9 cellular contexts compared by ENCODE assay signal in the genomic region with DNA sequence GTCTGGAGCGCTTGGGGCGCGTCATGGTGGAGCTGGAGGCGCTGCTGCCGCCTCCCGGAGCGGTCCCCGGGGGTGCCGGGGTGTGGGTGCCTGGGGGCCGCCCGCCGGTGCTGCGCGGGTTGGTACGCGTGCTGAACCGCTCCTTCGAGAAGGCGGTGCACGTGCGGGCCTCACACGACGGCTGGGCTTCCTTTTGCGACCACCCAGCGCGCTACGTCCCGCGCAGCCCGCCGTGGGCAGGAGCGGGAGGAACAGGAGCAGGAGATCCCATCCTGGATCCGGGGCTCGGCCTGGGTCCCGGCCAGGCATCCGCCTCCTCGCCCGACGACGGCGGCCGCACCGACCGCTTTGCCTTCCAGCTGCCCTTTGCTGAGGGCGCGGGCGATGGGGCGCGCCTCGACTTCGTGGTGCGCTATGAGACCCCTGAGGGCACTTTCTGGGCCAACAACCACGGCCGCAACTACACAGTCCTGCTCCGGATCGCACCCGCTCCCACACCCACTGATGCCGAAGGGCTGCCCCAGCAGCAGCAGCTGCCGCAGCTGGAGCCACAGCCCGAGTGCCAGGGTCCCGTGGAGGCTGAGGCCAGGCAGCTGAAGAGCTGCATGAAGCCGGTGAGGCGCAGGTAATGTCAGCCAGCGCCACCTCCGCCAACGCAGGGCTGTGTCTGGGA. TPM values are rescaled to one million over a fixed set of nuclear protein-coding genes. Genes with fewer than 3 reads are reported as not detected.
DNase-seq lines count a peak whose midpoint lies in the region; ATAC-seq and TF ChIP-seq lines count a peak whose summit lies in the region.
"Had no signal": no experiment of that assay in that cellular context is flagged by ENCODE, and none has a peak within 500 bp of the region (broad histone marks: within the 10 kb centered on the region; RNA-seq: fewer than 3 reads in every experiment).

No MANE protein-coding gene starts in this region.

- no peaks in the 10 kb centered on the region for H3K9me2 ChIP-seq in PC-9 (ENCODE audit: insufficient read depth)

- peak overlapping the region; percentile 94 for H4K91ac ChIP-seq in trophoblast cell (ENCODE audit: low read depth, low read length)

- H2BK12ac ChIP-seq in trophoblast cell (ENCODE audit: low read length): no peak overlapping the region

- H3K4me1 ChIP-seq in CD8-positive, alpha-beta memory T cell (ENCODE audit: insufficient read depth, low read length): peaks cover 46% of the 10 kb centered on the region
- H3K4me1 ChIP-seq in PC-9 (replicated peaks; ENCODE audit: insufficient read depth) (peaks cover 6% of the 10 kb centered on the region; the same call in 1 of the 2 replicates), esophagus (ENCODE audit: control insufficient read depth in 2 of 2, insufficient read depth in 2 of 2, low read length in 1 of 2) (peaks cover 0 to 14% of the 10 kb centered on the region in 2 donors), trophoblast cell (ENCODE audit: control insufficient read depth in 1 of 2, insufficient read depth in 2 of 2, low read length in 2 of 2) (peaks cover 13 to 17% of the 10 kb centered on the region in 2 experiments)

- H2BK120ac ChIP-seq in trophoblast cell (ENCODE audit: insufficient read depth, low read length, poor library complexity): peak overlapping the region; percentile 60

- peak overlapping the region; percentile 74 for H3K4ac ChIP-seq in trophoblast cell (ENCODE audit: low read depth, low read length)

- CTCF ChIA-PET in CD8-positive, alpha-beta memory T cell (lab: Charles Lee): no interaction called here
- CTCF ChIA-PET in PC-9 (lab: Charles Lee): no interaction called here

- ATAC-seq in HG03460 (IDR thresholded peaks at IDR 0.05; ENCODE audit: unreplicated experiment) (no peak), GM21367 (IDR thresholded peaks at IDR 0.05; ENCODE audit: unreplicated experiment) (no peak)

- POLR2A ChIA-PET in CD8-positive, alpha-beta memory T cell (lab: Charles Lee): interaction anchor here (0.6 to 1.5 kb wide), 2 partner anchors 35 to 39 kb away, joined by 3 to 5 read pairs; a partner anchor contains a TSS
- POLR2A ChIA-PET in PC-9 (lab: Charles Lee; ENCODE audit: unreplicated experiment): no interaction called here

- no TSS peak for BruUV-seq in PC-9 (replicated peaks; lab: Mats Ljungman, UMichigan)

- peak overlapping the region; percentile 42 for H2AK5ac ChIP-seq in trophoblast cell (ENCODE audit: low read length)

- H2AFZ ChIP-seq in PC-9 (peak overlapping the region; percentile 67; the same call in 1 of the 2 replicates), trophoblast cell (ENCODE audit: insufficient read depth, low read length, poor library complexity) (peak overlapping the region; percentile 3)

- peak overlapping the region; percentile 89 for H4K8ac ChIP-seq in trophoblast cell (ENCODE audit: low read depth, low read length)

- no peaks in the 10 kb centered on the region for H3K27me3 ChIP-seq in CD8-positive, alpha-beta memory T cell (ENCODE audit: insufficient read depth, low read length, poor library complexity, severe bottlenecking)
- H3K27me3 ChIP-seq in PC-9 (ENCODE audit: insufficient read depth, low read depth): no peaks in the 10 kb centered on the region
- H3K27me3 ChIP-seq in esophagus (ENCODE audit: control insufficient read depth in 1 of 2, insufficient read depth in 2 of 2, low read length in 2 of 2): no peaks in the 10 kb centered on the region
- no peaks in the 10 kb centered on the region for H3K27me3 ChIP-seq in trophoblast cell (ENCODE audit: insufficient read depth, low read length)

- peak overlapping the region; percentile 89 for H3K18ac ChIP-seq in trophoblast cell (ENCODE audit: low read length)

- intact Hi-C loops in PC-9 (cut with micrococcal nuclease; ENCODE audit: unreplicated experiment): no loop called here

- H4K20me1 ChIP-seq in PC-9 (ENCODE audit: insufficient read depth): no peaks in the 10 kb centered on the region

- H3K4me2 ChIP-seq in PC-9 (peak overlapping the region; percentile 57), trophoblast cell (ENCODE audit: low read length) (peak overlapping the region; percentile 77)

- peaks cover 53 to 64% (median 58%) of the 10 kb centered on the region in 3 donors for H3K4me1 Mint-ChIP-seq in CD8-positive, alpha-beta memory T cell

- H3K27me3 Mint-ChIP-seq in CD8-positive, alpha-beta memory T cell: peaks cover 0 to 3% of the 10 kb centered on the region in 2 donors

- WGBS in esophagus, 2 donors: 39 to 65% methylated on average over 48 to 66 of the region's 66 CpGs
- no CpG with 5 or more reads among the region's 66 CpGs for WGBS in trophoblast cell (ENCODE audit: extremely low coverage, insufficient coverage, insufficient read length)

- no peaks in the 10 kb centered on the region for H3K9me3 Mint-ChIP-seq in CD8-positive, alpha-beta memory T cell

- peak overlapping the region; percentile 85 for H3K9ac ChIP-seq in trophoblast cell (ENCODE audit: low read length)

- no peaks in the 10 kb centered on the region for H3F3A ChIP-seq in PC-9 (ENCODE audit: insufficient read depth, low read depth)

- peak overlapping the region; percentile 91 for H3K14ac ChIP-seq in trophoblast cell (ENCODE audit: low read length)

- TF ChIP-seq CTCF in PC-9 (conservative IDR thresholded peaks at IDR 0.05): no peak

- H3K23ac ChIP-seq in trophoblast cell (ENCODE audit: low read length): no peak overlapping the region

- H3K79me2 ChIP-seq in PC-9 (ENCODE audit: low read depth) (no peaks in the 10 kb centered on the region), trophoblast cell (ENCODE audit: control insufficient read depth, insufficient read depth, low read length, poor library complexity) (peaks cover 10% of the 10 kb centered on the region)

- H3K4me3 ChIP-seq in CD8-positive, alpha-beta memory T cell (ENCODE audit: low read length): peak overlapping the region; percentile 56
- H3K4me3 ChIP-seq in PC-9 (peak overlapping the region; percentile 58; the same call in 1 of the 2 replicates), esophagus (ENCODE audit: low read depth in 1 of 2, low read length in 2 of 2) (peak overlapping the region; percentile 43 to 80), trophoblast cell (ENCODE audit: low read depth, low read length) (peak overlapping the region; percentile 89)

- peak overlapping the region in 6 of 8 donors; percentile 52 to 95 (median 85) for H3K27ac Mint-ChIP-seq in CD8-positive, alpha-beta memory T cell

- H3K36me3 ChIP-seq in CD8-positive, alpha-beta memory T cell (ENCODE audit: insufficient read depth, low read length): no peaks in the 10 kb centered on the region
- no peaks in the 10 kb centered on the region for H3K36me3 ChIP-seq in PC-9 (ENCODE audit: low read depth)
- H3K36me3 ChIP-seq in esophagus (ENCODE audit: control insufficient read depth in 2 of 2, insufficient read depth in 2 of 2, low read length in 1 of 2): no peaks in the 10 kb centered on the region
- peaks cover 0 to 2% of the 10 kb centered on the region in 2 experiments for H3K36me3 ChIP-seq in trophoblast cell (ENCODE audit: control insufficient read depth in 1 of 2, insufficient read depth in 2 of 2, low read length in 2 of 2)

- peak overlapping the region; percentile 99 for H3K27ac ChIP-seq in CD8-positive, alpha-beta memory T cell (ENCODE audit: low read depth, low read length)
- H3K27ac ChIP-seq in PC-9: peak overlapping the region; percentile 37; the same call in 1 of the 2 replicates
- peak overlapping the region; percentile 90 to 92 for H3K27ac ChIP-seq in esophagus (ENCODE audit: low read depth in 2 of 2, low read length in 1 of 2)
- H3K27ac ChIP-seq in trophoblast cell (ENCODE audit: low read depth, low read length): peak overlapping the region; percentile 96

- H4K12ac ChIP-seq in trophoblast cell (ENCODE audit: low read depth, low read length): peak overlapping the region; percentile 88

- peaks cover 0 to 8% (median 0%) of the 10 kb centered on the region in 3 donors for H3K36me3 Mint-ChIP-seq in CD8-positive, alpha-beta memory T cell

- H3K4me3 Mint-ChIP-seq in CD8-positive, alpha-beta memory T cell: peak overlapping the region; percentile 60 to 87 (median 75)

- H3K9me3 ChIP-seq in CD8-positive, alpha-beta memory T cell (ENCODE audit: low read length): no peaks in the 10 kb centered on the region
- H3K9me3 ChIP-seq in PC-9 (ENCODE audit: insufficient read depth, low read depth) (no peaks in the 10 kb centered on the region), esophagus (ENCODE audit: control insufficient read depth in 2 of 2, insufficient read depth in 1 of 2, low read depth in 1 of 2, low read length in 1 of 2) (no peaks in the 10 kb centered on the region), trophoblast cell (ENCODE audit: insufficient read depth, low read depth, low read length) (no peaks in the 10 kb centered on the region)

- peak overlapping the region; percentile 86 for H2BK5ac ChIP-seq in trophoblast cell (ENCODE audit: low read depth, low read length, poor library complexity)

- peaks cover 14% of the 10 kb centered on the region for H3K79me1 ChIP-seq in trophoblast cell (ENCODE audit: low read length)

- DNase-seq in CD8-positive, alpha-beta memory T cell: no peak
- DNase-seq in PC-9 (no peak), trophoblast cell (no peak), NOMO-1 (lab: John Stamatoyannopoulos, UW; ENCODE audit: unreplicated experiment in 2 of 2) (no peak), amygdala (lab: John Stamatoyannopoulos, UW) (no peak)

RNA-seq across cellular contexts. Expression of a gene that starts 0.8 kb away (rescaled TPM):
- total RNA-seq in CD8-positive, alpha-beta memory T cell: 1 to 10 TPM; 4.5 to 6.0 TPM
- polyA plus RNA-seq in CD8-positive, alpha-beta memory T cell: 8.1 TPM
- 3.6 and 5.2 TPM in 2 replicates for total RNA-seq in PC-9 (2021)
- 1 to 10 TPM; 3.8 to 4.9 TPM for polyA plus RNA-seq in esophagus
- polyA plus RNA-seq in trophoblast cell (2013): 2.7 and 2.9 TPM in 2 replicates

RNA-seq across cellular contexts. Expression of a gene that starts 5.9 kb away (rescaled TPM):
- 10 to 100 TPM; 10.5 to 11.2 TPM for total RNA-seq in CD8-positive, alpha-beta memory T cell
- polyA plus RNA-seq in CD8-positive, alpha-beta memory T cell: 1.6 TPM
- not detected in 2 replicates for total RNA-seq in PC-9 (2021)
- under 1 TPM; 0.59 to 0.65 TPM for polyA plus RNA-seq in esophagus
- polyA plus RNA-seq in trophoblast cell (2013): 0.11 TPM in 2 replicates

RNA-seq across cellular contexts. Expression of a gene that starts 33.1 kb away (rescaled TPM):
- total RNA-seq in CD8-positive, alpha-beta memory T cell: not detected
- polyA plus RNA-seq in CD8-positive, alpha-beta memory T cell: not detected
- not detected in 2 replicates for total RNA-seq in PC-9 (2021)
- not detected for polyA plus RNA-seq in esophagus
- polyA plus RNA-seq in trophoblast cell (2013): not detected in 2 replicates
- total RNA-seq: subcutaneous adipose tissue had no signal

RNA-seq across cellular contexts. Expression of a gene that starts 35.1 kb away (rescaled TPM):
- 10 to 100 TPM; 22.7 to 24.8 TPM for total RNA-seq in CD8-positive, alpha-beta memory T cell
- 30.7 TPM for polyA plus RNA-seq in CD8-positive, alpha-beta memory T cell
- total RNA-seq in PC-9 (2021): 8.6 and 9.2 TPM in 2 replicates
- polyA plus RNA-seq in esophagus: 10 to 100 TPM in 1 of 2 donors, 1 to 10 TPM in 1; 6.3 to 11.0 TPM
- polyA plus RNA-seq in trophoblast cell (2013): 7.6 and 7.8 TPM in 2 replicates

RNA-seq across cellular contexts. Expression of a gene that starts 37.2 kb away (rescaled TPM):
- under 1 TPM; 0.24 to 0.61 TPM for total RNA-seq in CD8-positive, alpha-beta memory T cell
- polyA plus RNA-seq in CD8-positive, alpha-beta memory T cell: not detected
- total RNA-seq in PC-9 (2021): not detected in 2 replicates
- under 1 TPM; 0.11 to 0.24 TPM for polyA plus RNA-seq in esophagus
- 0.05 and 0.07 TPM in 2 replicates for polyA plus RNA-seq in trophoblast cell (2013)

Comparison
In these comparisons a context has a peak if more than half of its experiments do, and no peak if none do; other contexts are left out.
1. H3K27ac ChIP-seq: peak in every context shown above with its lines; median percentile 99 in CD8-positive, alpha-beta memory T cell; 96 in trophoblast cell; 91 in esophagus; 37 in PC-9.